In genomic region chr2:190468354-190468753, GRCh38 we compare ENCODE assay signal across 8 cellular contexts.
A peak's percentile ranks its signal among the peaks of the same experiment; 100 is the strongest.
DNase-seq lines count a peak whose midpoint lies in the region; ATAC-seq and TF ChIP-seq lines count a peak whose summit lies in the region.
"Not testable (repeated sequence)": the region's sequence is repeated elsewhere in the genome, so short reads cannot be mapped to it uniquely, and the experiment has no call there.

No MANE protein-coding gene starts in this region.

- not testable (repeated sequence) for H3K9me3 Mint-ChIP-seq in activated CD4-positive, alpha-beta memory T cell treated with anti-CD3 and anti-CD28 coated beads, Interleukin-2, amount 10 ng/mL, durations not matched to agents 7 days and 5 days; stimulated activated effector memory CD8-positive, alpha-beta T cell treated with anti-CD3 and anti-CD28 coated beads, Interleukin-12 subunit alpha, Interleukin-12 subunit beta, amount 100 ng/mL, for 72 hours

- DNase-seq in COLO668 (lab: John Stamatoyannopoulos, UW; ENCODE audit: unreplicated experiment) (peak; percentile 28), MG63 (peak; percentile 24)
- DNase-seq in activated CD4-positive, alpha-beta memory T cell treated with anti-CD3 and anti-CD28 coated beads, Interleukin-2, amount 10 ng/mL, durations not matched to agents 7 days and 5 days; brain microvascular endothelial cell; stimulated activated effector memory CD8-positive, alpha-beta T cell treated with anti-CD3 and anti-CD28 coated beads, Interleukin-12 subunit alpha, Interleukin-12 subunit beta, amount 100 ng/mL, for 72 hours (ENCODE audit: low spot score in 2 of 2); vagina (ENCODE audit: extremely low spot score in 2 of 2): not testable (repeated sequence)

- not testable (repeated sequence) for H3K36me3 ChIP-seq in MG63; brain microvascular endothelial cell (replicated peaks); gastroesophageal sphincter; muscle layer of colon (ENCODE audit: insufficient read depth, low read length); vagina

- H3K4me1 ChIP-seq in gastroesophageal sphincter: peaks cover 25 to 60% (median 29%) of the 10 kb centered on the region in 3 donors
- peaks cover 39% of the 10 kb centered on the region for H3K4me1 ChIP-seq in muscle layer of colon (ENCODE audit: insufficient read depth, low read length)
- H3K4me1 ChIP-seq in vagina: peaks cover 54% of the 10 kb centered on the region

- POLR2A ChIA-PET in activated CD4-positive, alpha-beta memory T cell treated with anti-CD3 and anti-CD28 coated beads, Interleukin-2, amount 10 ng/mL, durations not matched to agents 7 days and 5 days (lab: Charles Lee): not testable (repeated sequence)

- H3K9me3 ChIP-seq in MG63; gastroesophageal sphincter; muscle layer of colon (ENCODE audit: low read length); vagina: not testable (repeated sequence)

- H3K36me3 Mint-ChIP-seq in activated CD4-positive, alpha-beta memory T cell treated with anti-CD3 and anti-CD28 coated beads, Interleukin-2, amount 10 ng/mL, durations not matched to agents 7 days and 5 days (ENCODE audit: low read depth): peaks cover 42% of the 10 kb centered on the region
- H3K36me3 Mint-ChIP-seq in stimulated activated effector memory CD8-positive, alpha-beta T cell treated with anti-CD3 and anti-CD28 coated beads, Interleukin-12 subunit alpha, Interleukin-12 subunit beta, amount 100 ng/mL, for 72 hours: peaks cover 21% of the 10 kb centered on the region

- H3K9ac ChIP-seq in muscle layer of colon (ENCODE audit: low read length): not testable (repeated sequence)

- H3K4me1 Mint-ChIP-seq in activated CD4-positive, alpha-beta memory T cell treated with anti-CD3 and anti-CD28 coated beads, Interleukin-2, amount 10 ng/mL, durations not matched to agents 7 days and 5 days: peaks cover 21% of the 10 kb centered on the region
- H3K4me1 Mint-ChIP-seq in stimulated activated effector memory CD8-positive, alpha-beta T cell treated with anti-CD3 and anti-CD28 coated beads, Interleukin-12 subunit alpha, Interleukin-12 subunit beta, amount 100 ng/mL, for 72 hours: peaks cover 53% of the 10 kb centered on the region

- TF ChIP-seq EP300 in gastroesophageal sphincter (IDR thresholded peaks at IDR 0.05): not testable (repeated sequence)

- ATAC-seq in gastroesophageal sphincter; stimulated activated effector memory CD8-positive, alpha-beta T cell treated with anti-CD3 and anti-CD28 coated beads, Interleukin-12 subunit alpha, Interleukin-12 subunit beta, amount 100 ng/mL, for 72 hours: not testable (repeated sequence)

- TF ChIP-seq CTCF in brain microvascular endothelial cell (IDR thresholded peaks at IDR 0.05; ENCODE audit: low read depth, low read length, missing control alignments); gastroesophageal sphincter (IDR thresholded peaks at IDR 0.05); vagina (IDR thresholded peaks at IDR 0.05): not testable (repeated sequence)

- intact Hi-C loops in vagina (cut with DNase I): not testable (repeated sequence)

- H3K27ac ChIP-seq in brain microvascular endothelial cell (peak overlapping the region; percentile 40), gastroesophageal sphincter (peak overlapping the region; percentile 74 to 88 (median 86)), muscle layer of colon (ENCODE audit: low read depth, low read length) (peak overlapping the region; percentile 78), vagina (peak overlapping the region; percentile 78)

- H3K27ac Mint-ChIP-seq in activated CD4-positive, alpha-beta memory T cell treated with anti-CD3 and anti-CD28 coated beads, Interleukin-2, amount 10 ng/mL, durations not matched to agents 7 days and 5 days: peak overlapping the region; percentile 9
- peak overlapping the region; percentile 55 for H3K27ac Mint-ChIP-seq in stimulated activated effector memory CD8-positive, alpha-beta T cell treated with anti-CD3 and anti-CD28 coated beads, Interleukin-12 subunit alpha, Interleukin-12 subunit beta, amount 100 ng/mL, for 72 hours

- TF ChIP-seq POLR2A in gastroesophageal sphincter (IDR thresholded peaks at IDR 0.05); vagina (IDR thresholded peaks at IDR 0.05): not testable (repeated sequence)

- not testable (repeated sequence) for H3K4me3 Mint-ChIP-seq in activated CD4-positive, alpha-beta memory T cell treated with anti-CD3 and anti-CD28 coated beads, Interleukin-2, amount 10 ng/mL, durations not matched to agents 7 days and 5 days; stimulated activated effector memory CD8-positive, alpha-beta T cell treated with anti-CD3 and anti-CD28 coated beads, Interleukin-12 subunit alpha, Interleukin-12 subunit beta, amount 100 ng/mL, for 72 hours

- H3K27me3 ChIP-seq in MG63; brain microvascular endothelial cell (replicated peaks); gastroesophageal sphincter; muscle layer of colon (ENCODE audit: control insufficient read depth in 1 of 2, insufficient read depth in 2 of 2, low read length in 2 of 2); vagina: not testable (repeated sequence)

- in situ Hi-C loops in brain microvascular endothelial cell (cut with HindIII; ENCODE audit: low pct_ligation_motif_present, low sequenced_read_pairs): not testable (repeated sequence)

- CTCF ChIA-PET in activated CD4-positive, alpha-beta memory T cell treated with anti-CD3 and anti-CD28 coated beads, Interleukin-2, amount 10 ng/mL, durations not matched to agents 7 days and 5 days (lab: Charles Lee): not testable (repeated sequence)

- no CpG with 5 or more reads among the region's 1 CpG for WGBS in gastroesophageal sphincter (ENCODE audit: low coverage in 1 of 2), 2 donors

- not testable (repeated sequence) for H3K4me3 ChIP-seq in MG63; brain microvascular endothelial cell (ENCODE audit: low read depth, low read length); gastroesophageal sphincter; muscle layer of colon (ENCODE audit: low read depth in 1 of 2, low read length in 2 of 2); vagina

- H3K27me3 Mint-ChIP-seq in activated CD4-positive, alpha-beta memory T cell treated with anti-CD3 and anti-CD28 coated beads, Interleukin-2, amount 10 ng/mL, durations not matched to agents 7 days and 5 days: not testable (repeated sequence)
